26 cellular contexts compared by ENCODE assay signal in the genomic region with DNA sequence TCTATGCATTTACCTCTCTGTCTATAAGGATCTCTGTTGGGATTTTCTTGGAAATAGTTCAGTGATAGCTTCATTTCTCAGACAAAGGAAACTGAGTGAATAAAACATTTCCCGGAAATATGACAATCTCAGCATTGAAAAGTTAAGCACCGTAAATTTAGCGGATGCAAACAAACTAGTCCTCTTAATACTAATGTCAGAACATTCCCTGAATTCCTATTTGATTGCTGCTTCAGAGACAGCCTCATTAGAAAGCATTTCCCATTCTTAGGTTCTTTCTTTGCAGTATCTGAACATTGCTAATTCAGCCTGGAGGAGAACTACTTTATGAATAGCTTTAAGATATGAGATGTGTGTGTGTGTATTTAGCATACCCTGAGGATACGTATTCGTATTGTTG.
"Had no signal": no experiment of that assay in that cellular context is flagged by ENCODE, and none has a peak within 500 bp of the region (broad histone marks: within the 10 kb centered on the region; RNA-seq: fewer than 3 reads in every experiment).

No MANE protein-coding gene starts in this region.

- DNase-seq: hypothalamus; immature natural killer cell; kidney; left ventricle myocardium inferior; naive B cell; natural killer cell; nucleus accumbens; pancreas; posterior cingulate gyrus; right lobe of liver; stimulated activated CD4-positive, alpha-beta T cell treated with anti-CD3 and anti-CD28 coated beads, Interleukin-12 subunit alpha, Interleukin-12 subunit beta, amount 100 ng/mL, for 4 hours; stimulated activated CD4-positive, alpha-beta T cell treated with anti-CD3 and anti-CD28 coated beads, Interleukin-15, amount 100 ng/mL, for 24 hours; stimulated activated CD4-positive, alpha-beta T cell treated with anti-CD3 and anti-CD28 coated beads, Interleukin-2, amount 100 ng/mL, for 24 hours; stimulated activated CD4-positive, alpha-beta T cell treated with anti-CD3 and anti-CD28 coated beads, Interleukin-4, amount 100 ng/mL, for 1 hour; stimulated activated naive B cell treated with anti-CD40 and anti-IgM and Interleukin-4, amounts not matched to agents 10 μg/mL and 1 μg/mL and 100 μg/mL, for 72 hours; stimulated activated naive CD8-positive, alpha-beta T cell treated with anti-CD3 and anti-CD28 coated beads, Interleukin-15, Interleukin-2, amounts not matched to agents 100 U/mL and 50 U/mL, for 24 hours; stomach; testis; thyroid gland; transverse colon; upper lobe of left lung had no signal

- ATAC-seq: natural killer cell; pancreas; right lobe of liver; stimulated activated naive B cell treated with anti-CD40 and anti-IgM and Interleukin-4, amounts not matched to agents 10 μg/mL and 1 μg/mL and 100 μg/mL, for 72 hours; stimulated activated naive CD8-positive, alpha-beta T cell treated with anti-CD3 and anti-CD28 coated beads, Interleukin-15, Interleukin-2, amounts not matched to agents 100 U/mL and 50 U/mL, for 24 hours had no signal

- H3K4me3 ChIP-seq: left ventricle myocardium inferior, lung, pancreas, prostate gland, right atrium auricular region, right lobe of liver, stomach, testis, thyroid gland, transverse colon, upper lobe of left lung, vagina had no signal

- FAIRE-seq: islet of Langerhans, kidney, pancreas had no signal

- H3K4me1 ChIP-seq: pancreas, prostate gland, right lobe of liver, thyroid gland, transverse colon, upper lobe of left lung had no signal

- H3K27me3 ChIP-seq: right atrium auricular region, right lobe of liver, stomach, testis, thyroid gland, upper lobe of left lung, vagina had no signal

- H3K27ac ChIP-seq: left ventricle myocardium inferior, pancreas, prostate gland, right atrium auricular region, right lobe of liver, stomach, testis, thyroid gland, transverse colon, upper lobe of left lung, vagina had no signal

- H3K9me3 ChIP-seq: left ventricle myocardium inferior, pancreas, prostate gland, right atrium auricular region, right lobe of liver, stomach, testis, thyroid gland, transverse colon, upper lobe of left lung, vagina had no signal

- H3K36me3 ChIP-seq: left ventricle myocardium inferior, pancreas, prostate gland, right atrium auricular region, right lobe of liver, stomach, thyroid gland, transverse colon, upper lobe of left lung, vagina had no signal
